ENCODE assay signal across 8 cellular contexts in genomic region chr7:831596-832291, GRCh38. TPM values are rescaled to one million over a fixed set of nuclear protein-coding genes. Genes with fewer than 3 reads are reported as not detected.
DNase-seq lines count a peak whose midpoint lies in the region; ATAC-seq, FAIRE-seq and TF ChIP-seq lines count a peak whose summit lies in the region.

No MANE protein-coding gene starts in this region.

- H3K4me3 ChIP-seq in HepG2 (replicated peaks in 1 of 3; ENCODE audit: insufficient read depth in 1 of 3, low read depth in 2 of 3, low read length in 3 of 3), result no peak overlapping the region
- H3K4me3 ChIP-seq in tibial nerve, result peak overlapping the region in 2 of 4 donors; percentile 3

- H3K4me1 ChIP-seq in HepG2 (ENCODE audit: insufficient read depth, low read length) (peaks cover 23% of the 10 kb centered on the region), tibial nerve (peaks cover 0 to 63% (median 24%) of the 10 kb centered on the region in 4 donors)

- ATAC-seq in HG02798 (IDR thresholded peaks at IDR 0.05; ENCODE audit: poor library complexity, unreplicated experiment), result peak; percentile 56
- ATAC-seq in HepG2, result no peak

- TF ChIP-seq EP300 in HepG2 (IDR thresholded peaks at IDR 0.05; ENCODE audit: low read depth in 2 of 2, low read length in 2 of 2), result no peak
- no peak for TF ChIP-seq EP300 in HepG2 (CRISPR knock-in tag; IDR thresholded peaks at IDR 0.05; ENCODE audit: borderline replicate concordance)
- peak; percentile 57 to 85 for TF ChIP-seq EP300 in tibial nerve (IDR thresholded peaks at IDR 0.05)

- intact Hi-C loops in HepG2 (cut with micrococcal nuclease; ENCODE audit: unreplicated experiment), result no loop called here

- CTCF ChIA-PET in HepG2 (lab: Yijun Ruan, JAX; ENCODE audit: low intra/inter-chr PET ratio, low total read pairs), result no interaction called here

- no peak overlapping the region for H3K9ac ChIP-seq in HepG2 (ENCODE audit: insufficient read depth, low read depth, low read length)

- H3K27me3 ChIP-seq in HepG2 (ENCODE audit: control insufficient read depth in 1 of 2, insufficient read depth in 2 of 2, low read length in 2 of 2), result no peaks in the 10 kb centered on the region
- no peaks in the 10 kb centered on the region for H3K27me3 ChIP-seq in tibial nerve

- BruUV-seq in HepG2 (replicated peaks; lab: Mats Ljungman, UMichigan), result no TSS peak

- H3K79me2 ChIP-seq in HepG2 (ENCODE audit: insufficient read depth, low read length), result peaks cover 77% of the 10 kb centered on the region

- POLR2A ChIA-PET in HepG2 (lab: Yijun Ruan, JAX), result no interaction called here

- TF ChIP-seq CTCF in HepG2 (CRISPR knock-in tag; IDR thresholded peaks at IDR 0.05) (no peak), tibial nerve (IDR thresholded peaks at IDR 0.05) (no peak)

- no peak overlapping the region for H3K4me2 ChIP-seq in HepG2 (ENCODE audit: low read depth, low read length)

- peaks cover 1 to 6% of the 10 kb centered on the region in 2 experiments; a peak in 4 of 5 replicates for H3K36me3 ChIP-seq in HepG2 (replicated peaks in 1 of 2; ENCODE audit: control insufficient read depth in 1 of 2, insufficient read depth in 2 of 2, low read length in 2 of 2)
- peaks cover 0 to 20% (median 0%) of the 10 kb centered on the region in 3 donors for H3K36me3 ChIP-seq in tibial nerve

- no peaks in the 10 kb centered on the region for H3K9me3 ChIP-seq in HepG2 (ENCODE audit: low read length)
- no peaks in the 10 kb centered on the region for H3K9me3 ChIP-seq in tibial nerve

- WGBS in HepG2 (ENCODE audit: low lambda C conversion rate), result 91% methylated on average over 9 of the region's 9 CpGs
- WGBS in tibial nerve, 2 donors, result 30 to 33% methylated on average over 9 of the region's 9 CpGs

- no peak for FAIRE-seq in HepG2 (lab: Jason Lieb, UNC)

- H2AFZ ChIP-seq in HepG2 (ENCODE audit: low read length), result no peak overlapping the region

- TF ChIP-seq POLR2A in HepG2 (IDR thresholded peaks at IDR 0.05; ENCODE audit: insufficient read depth in 1 of 2, low read depth in 2 of 2, low read length in 2 of 2) (no peak), tibial nerve (IDR thresholded peaks at IDR 0.05) (peak in 1 of 2 donors; percentile 29)

- H3K27ac ChIP-seq in caudate nucleus (ENCODE audit: low read depth, low read length), result peak overlapping the region; percentile 81
- peak overlapping the region; percentile 19 for H3K27ac ChIP-seq in HepG2 (ENCODE audit: extremely low read length, insufficient read depth, low read length)
- H3K27ac ChIP-seq in tibial nerve, result peak overlapping the region; percentile 76 to 87 (median 81)

- DNase-seq in activated T-cell treated with anti-CD3 and anti-CD28 coated beads for 48 hours (ENCODE audit: low read depth) (peak; percentile 15), OCI-M1 (lab: John Stamatoyannopoulos, UW) (peak; percentile 44), caudate nucleus (lab: John Stamatoyannopoulos, UW) (peak in 3 of 61 donors; percentile 32 to 46 (median 34)), HepG2 (ENCODE audit: low spot score) (peak; percentile 35), tibial nerve (ENCODE audit: low spot score in 2 of 2) (no peak), hippocampal formation (lab: John Stamatoyannopoulos, UW) (no peak)
- no peak for DNase-seq in activated T-cell treated with anti-CD3 and anti-CD28 coated beads, Interleukin-2, amount 50 U/mL, for 1 hour

- H4K20me1 ChIP-seq in HepG2 (ENCODE audit: insufficient read depth, low read length), result peaks cover 13% of the 10 kb centered on the region; the same call in 1 of the 2 replicates

- TF ChIP-seq RAD21 in HepG2 (CRISPR knock-in tag; IDR thresholded peaks at IDR 0.05), result no peak

- in situ Hi-C loops in HepG2 (cut with HindIII; ENCODE audit: extremely low pct_ligation_motif_present, low pct_unique_long_range_greater_than_20kb), result no loop called here

TF ChIP-seq in HepG2, 621 proteins besides CTCF, POLR2A, EP300 and RAD21:
- TF ChIP-seq ZNF12 (CRISPR knock-in tag; IDR thresholded peaks at IDR 0.05) (peak; percentile 82), FOSL2 (CRISPR knock-in tag; IDR thresholded peaks at IDR 0.05) (peak; percentile 36; the same call in 1 of the 2 replicates), RXRA (CRISPR knock-in tag; IDR thresholded peaks at IDR 0.05) (no peak), ZNF781 (CRISPR knock-in tag; IDR thresholded peaks at IDR 0.05; ENCODE audit: borderline replicate concordance, not compliant biosample characterization) (no peak)

RNA-seq across cellular contexts. Expression of gene SUN1, which starts 0.5 kb away (rescaled TPM):
- total RNA-seq in HepG2 (2016; rRNA removed; fragmentation: Illumina TruSeq; extraction: Trizol) (23.2 and 47.0 TPM in 2 replicates), tibial nerve (100 to 1,000 TPM; 243 to 263 (median 244) TPM)
- 20.5 and 20.8 TPM in 2 replicates for total RNA-seq in HepG2 (2016; cell fraction: cytosol; rRNA removed; fragmentation: Illumina TruSeq; extraction: Trizol; ENCODE audit: low read depth)
- total RNA-seq in HepG2 (2016; cell fraction: insoluble cytoplasmic fraction; rRNA removed; fragmentation: Illumina TruSeq; extraction: Trizol), result 23.7 and 48.5 TPM in 2 replicates
- 17.9 and 19.0 TPM in 2 replicates for total RNA-seq in HepG2 (2016; cell fraction: membrane; rRNA removed; fragmentation: Illumina TruSeq; extraction: Trizol)
- 73.3 and 80.7 TPM in 2 replicates for total RNA-seq in HepG2 (2016; cell fraction: nucleus; rRNA removed; fragmentation: Illumina TruSeq; extraction: Trizol)
- 126 and 140 TPM in 2 replicates for polyA plus RNA-seq in HepG2 (2011; rRNA removed)
- 172 and 209 TPM in 2 replicates for polyA plus RNA-seq in HepG2 (2011; cell fraction: cytosol; rRNA removed)
- 652 and 741 TPM in 2 replicates for polyA plus RNA-seq in HepG2 (2011; cell fraction: nucleus; rRNA removed)
- 71.5 and 75.9 TPM in 2 replicates for polyA plus RNA-seq in HepG2 (2012)
- 8.3 and 11.8 TPM in 2 replicates for polyA plus RNA-seq in HepG2 (2016; cell fraction: cytosol; fragmentation: Illumina TruSeq; extraction: Trizol; ENCODE audit: low read depth)
- polyA plus RNA-seq in HepG2 (2016; cell fraction: insoluble cytoplasmic fraction; fragmentation: Illumina TruSeq; extraction: Trizol; ENCODE audit: low read depth), result 18.4 and 20.2 TPM in 2 replicates
- polyA plus RNA-seq in HepG2 (2016; cell fraction: membrane; fragmentation: Illumina TruSeq; extraction: Trizol; ENCODE audit: low read depth), result 7.5 and 9.3 TPM in 2 replicates
- polyA plus RNA-seq in HepG2 (2016; cell fraction: nucleus; fragmentation: Illumina TruSeq; extraction: Trizol; ENCODE audit: insufficient read depth, low read depth), result 160 and 177 TPM in 2 replicates
- polyA minus RNA-seq in HepG2 (2011; rRNA and poly(A)+ RNA removed; ENCODE audit: low replicate concordance), result 212 and 267 TPM in 2 replicates
- polyA minus RNA-seq in HepG2 (2011; cell fraction: cytosol; rRNA and poly(A)+ RNA removed), result 55.5 and 58.0 TPM in 2 replicates
- polyA minus RNA-seq in HepG2 (2011; cell fraction: nucleus; rRNA and poly(A)+ RNA removed), result 208 and 210 TPM in 2 replicates

RNA-seq across cellular contexts. Expression of gene GET4, which starts 44.6 kb away (rescaled TPM):
- total RNA-seq in HepG2 (2016; rRNA removed; fragmentation: Illumina TruSeq; extraction: Trizol) (28.2 and 31.6 TPM in 2 replicates), tibial nerve (10 to 100 TPM; 29.8 to 50.2 (median 38.3) TPM)
- 7.8 and 8.0 TPM in 2 replicates for total RNA-seq in HepG2 (2016; cell fraction: cytosol; rRNA removed; fragmentation: Illumina TruSeq; extraction: Trizol; ENCODE audit: low read depth)
- 27.8 and 31.5 TPM in 2 replicates for total RNA-seq in HepG2 (2016; cell fraction: insoluble cytoplasmic fraction; rRNA removed; fragmentation: Illumina TruSeq; extraction: Trizol)
- 18.9 and 22.1 TPM in 2 replicates for total RNA-seq in HepG2 (2016; cell fraction: membrane; rRNA removed; fragmentation: Illumina TruSeq; extraction: Trizol)
- 26.6 and 28.2 TPM in 2 replicates for total RNA-seq in HepG2 (2016; cell fraction: nucleus; rRNA removed; fragmentation: Illumina TruSeq; extraction: Trizol)
- 35.2 and 44.4 TPM in 2 replicates for polyA plus RNA-seq in HepG2 (2011; rRNA removed)
- 32.6 and 49.3 TPM in 2 replicates for polyA plus RNA-seq in HepG2 (2011; cell fraction: cytosol; rRNA removed)
- polyA plus RNA-seq in HepG2 (2011; cell fraction: nucleus; rRNA removed), result 186 and 201 TPM in 2 replicates
- 33.0 and 39.4 TPM in 2 replicates for polyA plus RNA-seq in HepG2 (2012)
- 13.8 and 16.4 TPM in 2 replicates for polyA plus RNA-seq in HepG2 (2016; cell fraction: cytosol; fragmentation: Illumina TruSeq; extraction: Trizol; ENCODE audit: low read depth)
- 49.1 and 51.2 TPM in 2 replicates for polyA plus RNA-seq in HepG2 (2016; cell fraction: insoluble cytoplasmic fraction; fragmentation: Illumina TruSeq; extraction: Trizol; ENCODE audit: low read depth)
- 21.9 and 26.3 TPM in 2 replicates for polyA plus RNA-seq in HepG2 (2016; cell fraction: membrane; fragmentation: Illumina TruSeq; extraction: Trizol; ENCODE audit: low read depth)
- polyA plus RNA-seq in HepG2 (2016; cell fraction: nucleus; fragmentation: Illumina TruSeq; extraction: Trizol; ENCODE audit: insufficient read depth, low read depth), result 111 and 112 TPM in 2 replicates
- polyA minus RNA-seq in HepG2 (2011; rRNA and poly(A)+ RNA removed; ENCODE audit: low replicate concordance), result 16.3 and 17.4 TPM in 2 replicates
- polyA minus RNA-seq in HepG2 (2011; cell fraction: cytosol; rRNA and poly(A)+ RNA removed), result 9.7 and 12.6 TPM in 2 replicates
- polyA minus RNA-seq in HepG2 (2011; cell fraction: nucleus; rRNA and poly(A)+ RNA removed), result 19.2 and 26.4 TPM in 2 replicates

Comparison
In these comparisons a context has a peak if more than half of its experiments do, and no peak if none do; other contexts are left out.
1. DNase-seq: peak in activated T-cell treated with anti-CD3 and anti-CD28 coated beads for 48 hours (single experiment), OCI-M1 (single experiment) and HepG2 (single experiment); none in activated T-cell treated with anti-CD3 and anti-CD28 coated beads, Interleukin-2, amount 50 U/mL, for 1 hour (single experiment), tibial nerve (0 of 2) and hippocampal formation (0 of 2).
2. H3K27ac ChIP-seq: peak in every context shown above with its lines; median percentile 81 in caudate nucleus; 81 in tibial nerve; 19 in HepG2.